Comparison of ENCODE assay signal across 9 cellular contexts in the genomic region with DNA sequence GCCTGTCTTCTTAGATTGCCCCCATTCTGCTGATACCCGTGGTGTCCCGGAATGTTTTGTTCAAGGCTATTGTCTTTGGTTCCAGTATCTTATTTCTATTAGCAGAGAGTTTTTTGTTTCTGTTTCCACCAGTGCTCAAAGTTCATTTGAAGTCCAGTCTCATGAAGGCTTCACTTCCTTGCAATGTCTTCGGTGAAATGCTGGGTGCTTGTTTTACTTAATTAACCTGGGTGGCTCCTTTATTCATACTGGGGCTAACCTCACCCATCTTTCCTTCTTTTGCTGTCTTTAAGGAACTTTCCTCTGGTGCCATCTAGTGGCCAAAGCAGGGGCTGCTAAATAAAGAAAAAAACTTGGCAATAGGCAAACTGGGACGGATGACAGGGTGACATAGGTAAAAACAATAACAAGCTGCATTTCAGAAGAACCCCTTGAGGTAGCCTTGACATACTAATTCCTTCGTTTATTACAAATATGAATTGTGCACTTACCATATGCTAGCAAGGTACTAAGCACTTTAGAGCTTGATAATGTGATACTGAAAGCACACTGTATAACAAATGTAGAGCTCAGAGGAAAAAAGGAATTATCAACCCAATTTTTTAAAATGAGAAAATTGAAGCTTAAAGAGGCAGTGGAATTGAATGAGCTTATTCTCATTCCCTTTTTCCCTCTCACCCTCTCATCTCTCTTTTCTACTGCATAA. TPM values are rescaled to one million over a fixed set of nuclear protein-coding genes. Genes with fewer than 3 reads are reported as not detected.
DNase-seq lines count a peak whose midpoint lies in the region; ATAC-seq, FAIRE-seq and TF ChIP-seq lines count a peak whose summit lies in the region.
"Had no signal": no experiment of that assay in that cellular context is flagged by ENCODE, and none has a peak within 500 bp of the region (broad histone marks: within the 10 kb centered on the region; RNA-seq: fewer than 3 reads in every experiment).

No MANE protein-coding gene starts in this region.

- H3K27me3 ChIP-seq in RWPE2 (ENCODE audit: insufficient read depth, poor library complexity, severe bottlenecking): no peaks in the 10 kb centered on the region
- peaks cover 16% of the 10 kb centered on the region for H3K27me3 ChIP-seq in foreskin keratinocyte
- H3K27me3 ChIP-seq in pancreas: peaks cover 0 to 4% (median 0%) of the 10 kb centered on the region in 4 donors
- H3K27me3 ChIP-seq in tibial nerve: no peaks in the 10 kb centered on the region

- no peaks in the 10 kb centered on the region for H3K36me3 Mint-ChIP-seq in activated T-helper 17 cell treated with anti-CD3 and anti-CD28 coated beads, Interleukin-2, amount 50 U/mL, for 72 hours (ENCODE audit: low read depth)

- no peak overlapping the region for H3K4me3 Mint-ChIP-seq in activated T-helper 17 cell treated with anti-CD3 and anti-CD28 coated beads, Interleukin-2, amount 50 U/mL, for 72 hours

- WGBS in pancreas, 2 donors: 3 to 4% methylated on average over 5 of the region's 5 CpGs
- WGBS in tibial nerve, 2 donors: 14% methylated on average over 5 of the region's 5 CpGs

- no peak for FAIRE-seq in pancreas (lab: Jason Lieb, UNC)
- FAIRE-seq: colon had no signal

- TF ChIP-seq EP300 in tibial nerve (IDR thresholded peaks at IDR 0.05): no peak

- no peaks in the 10 kb centered on the region for H3K36me3 ChIP-seq in RWPE2 (ENCODE audit: low read depth)
- H3K36me3 ChIP-seq in pancreas: no peaks in the 10 kb centered on the region
- H3K36me3 ChIP-seq in tibial nerve: no peaks in the 10 kb centered on the region

- no peak overlapping the region for H3K4me3 ChIP-seq in LNCaP clone FGC (ENCODE audit: low read depth, low read length)
- H3K4me3 ChIP-seq in RWPE2 (ENCODE audit: severe bottlenecking): no peak overlapping the region
- no peak overlapping the region for H3K4me3 ChIP-seq in pancreas
- no peak overlapping the region for H3K4me3 ChIP-seq in tibial nerve

- H3K27ac Mint-ChIP-seq in activated T-helper 17 cell treated with anti-CD3 and anti-CD28 coated beads, Interleukin-2, amount 50 U/mL, for 72 hours: no peak overlapping the region

- DNase-seq in DMS114 treated with DMSO at 0.1 percent for 48 hours (lab: John Stamatoyannopoulos, UW; ENCODE audit: unreplicated experiment) (peak; percentile 69), LNCaP clone FGC (ENCODE audit: low read depth) (peak; percentile 51), RWPE2 (ENCODE audit: low spot score) (no peak), foreskin keratinocyte (peak; percentile 20 to 47), pancreas (peak in 5 of 6 donors; percentile 34 to 72 (median 62)), tibial nerve (ENCODE audit: low spot score in 2 of 2) (peak; percentile 63 to 93)

- H3K9me3 ChIP-seq in RWPE2 (ENCODE audit: severe bottlenecking): no peaks in the 10 kb centered on the region
- no peaks in the 10 kb centered on the region for H3K9me3 ChIP-seq in pancreas
- H3K9me3 ChIP-seq in tibial nerve: no peaks in the 10 kb centered on the region

- H3K4me1 Mint-ChIP-seq in activated T-helper 17 cell treated with anti-CD3 and anti-CD28 coated beads, Interleukin-2, amount 50 U/mL, for 72 hours: no peaks in the 10 kb centered on the region

- H3K4me1 ChIP-seq in RWPE2 (ENCODE audit: insufficient read depth, poor library complexity, severe bottlenecking): no peaks in the 10 kb centered on the region
- H3K4me1 ChIP-seq in foreskin keratinocyte: no peaks in the 10 kb centered on the region
- H3K4me1 ChIP-seq in pancreas: no peaks in the 10 kb centered on the region
- H3K4me1 ChIP-seq in tibial nerve: peaks cover 0 to 8% (median 0%) of the 10 kb centered on the region in 4 donors

- TF ChIP-seq CTCF in LNCaP clone FGC (IDR thresholded peaks at IDR 0.05; ENCODE audit: control insufficient read depth, extremely low read depth, insufficient read depth) (peak; percentile 77), RWPE2 (IDR thresholded peaks at IDR 0.05; ENCODE audit: poor library complexity, severe bottlenecking) (peak; percentile 95), foreskin keratinocyte (conservative IDR thresholded peaks at IDR 0.05) (peak; percentile 96), pancreas (IDR thresholded peaks at IDR 0.05) (peak; percentile 75 to 92 (median 86)), tibial nerve (IDR thresholded peaks at IDR 0.05) (peak; percentile 79 to 94 (median 88))

- ATAC-seq in GM21717 (IDR thresholded peaks at IDR 0.05; ENCODE audit: unreplicated experiment) (peak; percentile 61), RWPE2 (ENCODE audit: low read depth) (peak; percentile 56; the same call in 2 of the 3 replicates), foreskin keratinocyte (peak; percentile 75), pancreas (peak; percentile 61 to 93 (median 84))
- ATAC-seq in activated T-helper 17 cell treated with anti-CD3 and anti-CD28 coated beads, Interleukin-2, amount 50 U/mL, for 72 hours (replicated peaks): peak; percentile 65

- TF ChIP-seq POLR2A in tibial nerve (IDR thresholded peaks at IDR 0.05): no peak

- H3K9me3 Mint-ChIP-seq in activated T-helper 17 cell treated with anti-CD3 and anti-CD28 coated beads, Interleukin-2, amount 50 U/mL, for 72 hours: no peaks in the 10 kb centered on the region

- H3K27me3 Mint-ChIP-seq in activated T-helper 17 cell treated with anti-CD3 and anti-CD28 coated beads, Interleukin-2, amount 50 U/mL, for 72 hours: peaks cover 9% of the 10 kb centered on the region

- H3K27ac ChIP-seq in RWPE2 (ENCODE audit: poor library complexity, severe bottlenecking): no peak overlapping the region
- no peak overlapping the region for H3K27ac ChIP-seq in foreskin keratinocyte
- no peak overlapping the region for H3K27ac ChIP-seq in pancreas
- H3K27ac ChIP-seq in tibial nerve: no peak overlapping the region

- intact Hi-C loops in pancreas (cut with DNase I): loop anchor here in 1 of 3 donors (5.0 kb wide), 1 partner anchor 157 kb away; no protein-coding TSS in a partner anchor

RNA-seq across cellular contexts. Expression of gene SMIM36, which starts 2.8 kb away (rescaled TPM):
- total RNA-seq in activated T-helper 17 cell treated with anti-CD3 and anti-CD28 coated beads, Interleukin-2, amount 50 U/mL, for 72 hours: not detected
- total RNA-seq in foreskin keratinocyte: not detected in 2 replicates
- not detected in 2 replicates for polyA plus RNA-seq in foreskin keratinocyte
- not detected for total RNA-seq in pancreas
- polyA plus RNA-seq in pancreas: under 1 TPM in 1 of 2 donors, not detected in 1; 0.09 TPM
- total RNA-seq in tibial nerve: not detected
